Comparison of ENCODE assay signal across 11 cellular contexts in the genomic region with DNA sequence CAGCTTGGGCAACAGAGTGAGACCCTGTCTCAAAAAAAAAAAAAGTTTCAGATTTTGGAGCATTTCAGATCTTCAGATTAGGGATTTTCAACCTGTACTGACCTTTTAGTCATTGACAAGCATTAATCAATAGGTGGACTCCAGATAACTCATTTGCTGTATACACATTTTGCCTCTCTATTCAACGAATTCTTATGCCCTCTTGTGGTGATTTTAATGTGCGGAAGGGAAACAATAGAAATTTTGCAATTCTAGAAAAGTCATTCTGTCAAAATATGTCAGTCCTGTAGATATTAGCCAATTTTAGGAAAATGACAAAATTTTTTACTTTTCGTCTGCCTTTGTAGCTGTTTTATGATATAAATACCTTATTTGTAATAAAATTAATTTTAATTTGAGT. TPM values are rescaled to one million over a fixed set of nuclear protein-coding genes. Genes with fewer than 3 reads are reported as not detected.
DNase-seq lines count a peak whose midpoint lies in the region; ATAC-seq lines count a peak whose summit lies in the region.
"Had no signal": no experiment of that assay in that cellular context is flagged by ENCODE, and none has a peak within 500 bp of the region (broad histone marks: within the 10 kb centered on the region; RNA-seq: fewer than 3 reads in every experiment).

No MANE protein-coding gene starts in this region.

- H3K27me3 Mint-ChIP-seq in effector memory CD8-positive, alpha-beta T cell, result peaks cover 16 to 37% of the 10 kb centered on the region in 2 donors

- no peak overlapping the region for H3K27ac Mint-ChIP-seq in effector memory CD8-positive, alpha-beta T cell
- H3K27ac Mint-ChIP-seq: naive B cell had no signal

- H3K36me3 Mint-ChIP-seq in effector memory CD8-positive, alpha-beta T cell (ENCODE audit: insufficient read depth), result no peaks in the 10 kb centered on the region

- in situ Hi-C loops in G401 (cut with HindIII; ENCODE audit: low sequenced_read_pairs), result no loop called here

- intact Hi-C loops in Right ventricle myocardium superior (cut with DNase I), result no loop called here

- ATAC-seq in HG03159 (IDR thresholded peaks at IDR 0.05; ENCODE audit: unreplicated experiment) (peak; percentile 56), GM21515 (IDR thresholded peaks at IDR 0.05; ENCODE audit: unreplicated experiment) (no peak), Right ventricle myocardium superior (ENCODE audit: poor library complexity) (no peak), GM18511 (IDR thresholded peaks at IDR 0.05; ENCODE audit: unreplicated experiment) (no peak)
- no peak for ATAC-seq in effector memory CD8-positive, alpha-beta T cell (replicated peaks)

- no peaks in the 10 kb centered on the region for H3K4me1 Mint-ChIP-seq in effector memory CD8-positive, alpha-beta T cell (ENCODE audit: low read depth in 2 of 2)
- H3K4me1 Mint-ChIP-seq: naive B cell had no signal

- no peak overlapping the region for H3K4me3 Mint-ChIP-seq in effector memory CD8-positive, alpha-beta T cell
- H3K4me3 Mint-ChIP-seq: naive B cell had no signal

- H3K9me3 Mint-ChIP-seq in effector memory CD8-positive, alpha-beta T cell, result no peaks in the 10 kb centered on the region

- DNase-seq in G401 (ENCODE audit: low spot score) (peak; percentile 33), SIG-M5 treated with dmso at 0.1 percent for 504 hours (lab: John Stamatoyannopoulos, UW; ENCODE audit: unreplicated experiment) (peak; percentile 80), left kidney (ENCODE audit: low read depth, low spot score) (peak; percentile 15), Right ventricle myocardium superior (no peak)
- DNase-seq in effector memory CD8-positive, alpha-beta T cell, result no peak
- DNase-seq: caudate nucleus, naive B cell had no signal

RNA-seq across cellular contexts. Expression of a gene that starts 11.6 kb away (rescaled TPM):
- total RNA-seq in G401 (2014; rRNA removed; shearing (Covaris generic)), result not detected in 2 replicates
- not detected for total RNA-seq in Right ventricle myocardium superior
- total RNA-seq: temporal lobe had no signal

RNA-seq across cellular contexts. Expression of a gene that starts 27.6 kb away (rescaled TPM):
- not detected in 2 replicates for total RNA-seq in G401 (2014; rRNA removed; shearing (Covaris generic))
- total RNA-seq in Right ventricle myocardium superior, result 0.24 TPM

RNA-seq across cellular contexts. Expression of a gene that starts 28.9 kb away (rescaled TPM):
- not detected in 2 replicates for total RNA-seq in G401 (2014; rRNA removed; shearing (Covaris generic))
- total RNA-seq in Right ventricle myocardium superior, result not detected
- total RNA-seq: temporal lobe had no signal

RNA-seq across cellular contexts. Expression of a gene that starts 40.3 kb away (rescaled TPM):
- not detected in 2 replicates for total RNA-seq in G401 (2014; rRNA removed; shearing (Covaris generic))
- 0.03 TPM for total RNA-seq in Right ventricle myocardium superior
- total RNA-seq: temporal lobe had no signal

Comparison
In these comparisons a context has a peak if more than half of its experiments do, and no peak if none do; other contexts are left out.
1. DNase-seq: peak in G401 (single experiment), SIG-M5 treated with dmso at 0.1 percent for 504 hours (single experiment) and left kidney (single experiment); none in effector memory CD8-positive, alpha-beta T cell (0 of 3) and Right ventricle myocardium superior (single experiment).